Comparison of ENCODE assay signal across 1 cellular context in the genomic region with DNA sequence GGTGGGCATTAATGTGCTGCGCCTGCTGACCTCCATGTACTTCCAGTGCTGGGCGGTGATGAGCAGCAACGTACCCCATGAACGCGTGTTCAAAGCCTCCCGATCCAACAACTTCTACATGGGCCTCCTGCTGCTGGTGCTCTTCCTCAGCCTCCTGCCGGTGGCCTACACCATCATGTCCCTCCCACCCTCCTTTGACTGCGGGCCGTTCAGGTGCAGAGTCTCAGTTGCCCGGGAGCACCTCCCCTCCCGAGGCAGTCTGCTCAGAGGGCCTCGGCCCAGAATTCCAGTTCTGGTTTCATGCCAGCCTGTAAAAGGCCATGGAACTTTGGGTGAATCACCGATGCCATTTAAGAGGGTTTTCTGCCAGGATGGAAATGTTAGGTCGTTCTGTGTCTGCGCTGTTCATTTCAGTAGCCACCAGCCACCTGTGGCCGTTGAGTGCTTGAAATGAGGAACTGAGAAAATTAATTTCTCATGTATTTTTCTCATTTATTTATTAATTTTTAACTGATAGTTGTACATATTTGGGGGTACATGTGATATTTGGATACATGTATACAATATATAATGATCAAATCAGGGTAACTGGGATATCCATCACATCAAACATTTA.
TF ChIP-seq lines count a peak whose summit lies in the region.

No MANE protein-coding gene starts in this region.

TF ChIP-seq in GM12878, 131 proteins besides CTCF, POLR2A, EP300 and RAD21 (continued from another document):
- TF ChIP-seq YY1 (IDR thresholded peaks at IDR 0.05; ENCODE audit: low read depth, low read length) = no peak
